ENCODE assay signal across 22 cellular contexts in the genomic region with DNA sequence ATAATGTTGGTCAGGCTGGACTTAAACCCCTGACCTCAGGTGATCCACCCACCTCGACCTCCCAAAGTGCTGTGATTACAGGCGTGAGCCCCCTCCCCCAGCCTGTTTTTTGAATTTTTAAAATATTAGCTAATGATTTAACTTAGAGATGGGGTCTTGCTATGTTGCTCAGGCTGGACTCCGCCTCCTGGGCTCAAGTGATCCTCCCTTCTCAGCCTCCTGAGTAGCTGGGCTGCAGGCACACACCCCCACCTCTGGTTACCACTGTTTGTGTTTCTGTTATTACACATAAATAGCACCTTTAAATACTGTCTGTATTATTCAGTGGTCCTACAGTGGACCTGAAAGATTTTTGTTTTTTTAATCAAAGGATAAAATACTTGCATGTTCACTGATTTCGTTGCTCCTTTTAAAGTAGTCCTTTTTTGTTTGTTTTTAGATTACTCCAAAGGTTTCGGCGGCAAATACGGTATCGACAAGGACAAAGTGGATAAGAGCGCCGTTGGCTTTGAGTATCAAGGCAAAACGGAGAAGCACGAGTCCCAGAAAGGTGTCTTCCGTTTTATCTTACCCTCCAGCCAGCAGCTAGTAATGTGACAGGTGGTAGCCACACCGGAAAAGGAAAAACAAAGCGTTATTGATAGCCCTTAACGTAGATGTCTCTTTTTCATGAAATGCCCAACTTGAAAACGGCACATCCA.
"Had no signal": no experiment of that assay in that cellular context is flagged by ENCODE, and none has a peak within 500 bp of the region (broad histone marks: within the 10 kb centered on the region; RNA-seq: fewer than 3 reads in every experiment).

No MANE protein-coding gene starts in this region.

- H3K4me1 ChIP-seq: right atrium auricular region, thyroid gland had no signal

- H3K27ac Mint-ChIP-seq: naive thymus-derived CD4-positive, alpha-beta T cell; stimulated activated effector memory CD8-positive, alpha-beta T cell treated with anti-CD3 and anti-CD28 coated beads, Interleukin-12 subunit alpha, Interleukin-12 subunit beta, amount 100 ng/mL, for 72 hours; type B pancreatic cell had no signal

- ATAC-seq: gastroesophageal sphincter; left lobe of liver; naive thymus-derived CD4-positive, alpha-beta T cell; stimulated activated effector memory CD8-positive, alpha-beta T cell treated with anti-CD3 and anti-CD28 coated beads, Interleukin-12 subunit alpha, Interleukin-12 subunit beta, amount 100 ng/mL, for 72 hours; stimulated activated naive CD8-positive, alpha-beta T cell treated with anti-CD3 and anti-CD28 coated beads, Interleukin-15, Interleukin-2, amounts not matched to agents 100 U/mL and 50 U/mL, for 24 hours had no signal

- H3K27ac ChIP-seq: coronary artery, epithelial cell of prostate, esophagus muscularis mucosa, gastroesophageal sphincter, neutrophil, right atrium auricular region, suprapubic skin, thyroid gland had no signal

- H3K36me3 ChIP-seq: neutrophil had no signal

- H3K9me3 ChIP-seq: esophagus muscularis mucosa, gastroesophageal sphincter, neutrophil, right atrium auricular region, suprapubic skin, thyroid gland had no signal

- H3K4me3 Mint-ChIP-seq: naive thymus-derived CD4-positive, alpha-beta T cell; nephron progenitor cell; stimulated activated effector memory CD8-positive, alpha-beta T cell treated with anti-CD3 and anti-CD28 coated beads, Interleukin-12 subunit alpha, Interleukin-12 subunit beta, amount 100 ng/mL, for 72 hours; type B pancreatic cell had no signal

- H3K9me3 Mint-ChIP-seq: nephron progenitor cell; stimulated activated effector memory CD8-positive, alpha-beta T cell treated with anti-CD3 and anti-CD28 coated beads, Interleukin-12 subunit alpha, Interleukin-12 subunit beta, amount 100 ng/mL, for 72 hours; type B pancreatic cell had no signal

- H3K4me3 ChIP-seq: coronary artery, dorsolateral prefrontal cortex, esophagus muscularis mucosa, gastroesophageal sphincter, lung, right atrium auricular region, suprapubic skin, thyroid gland had no signal

- H3K27me3 ChIP-seq: dorsolateral prefrontal cortex, esophagus muscularis mucosa, gastroesophageal sphincter, right atrium auricular region, suprapubic skin, thyroid gland had no signal

- DNase-seq: dorsolateral prefrontal cortex; effector CD8-positive, alpha-beta T cell; glutamatergic neuron; islet precursor cell; naive thymus-derived CD4-positive, alpha-beta T cell; nephron progenitor cell; small intestine; stimulated activated CD4-positive, alpha-beta T cell treated with anti-CD3 and anti-CD28 coated beads, Interleukin-4, amount 100 ng/mL, for 1 hour; stimulated activated CD8-positive, alpha-beta memory T cell treated with anti-CD3 and anti-CD28 coated beads, Interleukin-4, amount 100 ng/mL, for 48 hours; stimulated activated naive CD8-positive, alpha-beta T cell treated with anti-CD3 and anti-CD28 coated beads, Interleukin-15, Interleukin-2, amounts not matched to agents 100 U/mL and 50 U/mL, for 24 hours; thyroid gland had no signal

- H3K27me3 Mint-ChIP-seq: type B pancreatic cell had no signal
